In genomic region chr17:59565959-59566324, GRCh38 we compare ENCODE assay signal across 8 cellular contexts. TPM values are rescaled to one million over a fixed set of nuclear protein-coding genes. Genes with fewer than 3 reads are reported as not detected.
DNase-seq lines count a peak whose midpoint lies in the region; ATAC-seq and TF ChIP-seq lines count a peak whose summit lies in the region.

No MANE protein-coding gene starts in this region.

- H3K9me3 ChIP-seq in HCT116 (ENCODE audit: control insufficient read depth in 1 of 2, insufficient read depth in 1 of 2, low read depth in 1 of 2, low read length in 2 of 2), result peaks cover 0 to 7% of the 10 kb centered on the region in 2 experiments; a peak in 1 of 4 replicates

- H2AFZ ChIP-seq in HCT116 (ENCODE audit: low read depth, low read length, poor library complexity, severe bottlenecking), result peak overlapping the region; percentile 94

- RAD21 ChIA-PET in HCT116 (lab: Charles Lee; ENCODE audit: low non-redundant PET in 1 of 2, low total read pairs in 2 of 2, uncharacterized antibody in 2 of 2, unreplicated experiment in 2 of 2), result interaction anchor here in 1 of 2 experiments (1.3 kb wide), 1 partner anchor 53 kb away, joined by 3 read pairs; the partner anchor contains the start of gene CLTC

- TSS peak; percentile 68 for BruUV-seq in HCT116 (replicated peaks; lab: Mats Ljungman, UMichigan)

- H3K4me3 ChIP-seq in HCT116 (replicated peaks in 1 of 2; ENCODE audit: low read depth in 1 of 2, low read length in 2 of 2) (peak overlapping the region; percentile 97 to 100), astrocyte of the spinal cord (ENCODE audit: low read depth, low read length) (peak overlapping the region; percentile 64)

- H3K27ac ChIP-seq in HCT116 (ENCODE audit: low read depth, low read length), result peak overlapping the region; percentile 72

- H3K4me2 ChIP-seq in HCT116 (ENCODE audit: low read length), result peak overlapping the region; percentile 70

- H3K79me2 ChIP-seq in HCT116 (ENCODE audit: insufficient read depth, low read length), result peaks cover 25% of the 10 kb centered on the region

- DNase-seq in DMS79 (lab: John Stamatoyannopoulos, UW) (peak; percentile 32), HCT116 (ENCODE audit: low read depth, low spot score) (peak; percentile 81), NCI-H128 (lab: John Stamatoyannopoulos, UW; ENCODE audit: unreplicated experiment) (peak; percentile 34), T-helper 9 cell (peak; percentile 33), astrocyte of the spinal cord (ENCODE audit: low read depth, low spot score) (peak; percentile 81), iPS DF 19.7 (ENCODE audit: low read depth, low spot score) (peak; percentile 69), retina (peak; percentile 84), NCI-H187 (lab: John Stamatoyannopoulos, UW) (no peak)

- TF ChIP-seq CTCF in HCT116 (IDR thresholded peaks at IDR 0.05 in 2 of 3, conservative IDR thresholded peaks at IDR 0.05 in 1 of 3; ENCODE audit: borderline replicate concordance in 1 of 3, insufficient read depth in 1 of 3, low read depth in 2 of 3, low read length in 2 of 3) (no peak), astrocyte of the spinal cord (IDR thresholded peaks at IDR 0.05; ENCODE audit: low read depth, low read length) (no peak)

- POLR2A ChIA-PET in HCT116 (lab: Charles Lee), result no interaction called here

- no peak for TF ChIP-seq RAD21 in HCT116 (IDR thresholded peaks at IDR 0.05; ENCODE audit: low read depth)

- H4K20me1 ChIP-seq in HCT116 (ENCODE audit: insufficient read depth), result no peaks in the 10 kb centered on the region

- H3K4me1 ChIP-seq in HCT116 (ENCODE audit: control insufficient read depth in 1 of 2, insufficient read depth in 2 of 2, low read length in 2 of 2), result peaks cover 7 to 20% of the 10 kb centered on the region in 2 experiments

- no peaks in the 10 kb centered on the region for H3K9me2 ChIP-seq in HCT116 (ENCODE audit: insufficient read depth)

- in situ Hi-C loops in astrocyte of the spinal cord (cut with HindIII; ENCODE audit: low sequenced_read_pairs), result no loop called here

- CTCF ChIA-PET in HCT116 (lab: Charles Lee), result no interaction called here

- H3K27me3 ChIP-seq in HCT116 (ENCODE audit: insufficient read depth, low read length), result no peaks in the 10 kb centered on the region

- intact Hi-C loops in HCT116 (cut with micrococcal nuclease), result no loop called here

- peaks cover 4 to 5% of the 10 kb centered on the region in 2 experiments; a peak in 2 of 4 replicates for H3K36me3 ChIP-seq in HCT116 (ENCODE audit: control insufficient read depth in 1 of 2, insufficient read depth in 2 of 2, low read length in 2 of 2)

- H3K9ac ChIP-seq in HCT116 (ENCODE audit: low read length), result peak overlapping the region; percentile 77

- no peak for TF ChIP-seq POLR2A in HCT116 (IDR thresholded peaks at IDR 0.05; ENCODE audit: borderline replicate concordance, extremely low read depth, insufficient read depth, insufficient read length)

- ATAC-seq in HCT116, result peak; percentile 86

TF ChIP-seq in HCT116, 20 proteins besides CTCF, POLR2A, EP300 and RAD21:
- no peak for TF ChIP-seq SP1 (IDR thresholded peaks at IDR 0.05; ENCODE audit: low read depth)
- TF ChIP-seq ZNF274 (IDR thresholded peaks at IDR 0.05; ENCODE audit: low read depth, low read length), result no peak
- TF ChIP-seq SIN3A (IDR thresholded peaks at IDR 0.05; ENCODE audit: low read depth), result no peak
- no peak for TF ChIP-seq YY1 (IDR thresholded peaks at IDR 0.05; ENCODE audit: extremely low read depth, insufficient replicate concordance, low read depth, low read length)
- no peak for TF ChIP-seq POLR2AphosphoS5 (IDR thresholded peaks at IDR 0.05; ENCODE audit: low read depth, low read length)
- TF ChIP-seq JUND (IDR thresholded peaks at IDR 0.05), result no peak
- no peak for TF ChIP-seq EGR1 (IDR thresholded peaks at IDR 0.05; ENCODE audit: low read depth)
- TF ChIP-seq REST (IDR thresholded peaks at IDR 0.05; ENCODE audit: low read depth), result no peak
- TF ChIP-seq ZBTB33 (IDR thresholded peaks at IDR 0.05; ENCODE audit: extremely low read depth, insufficient replicate concordance, low read length), result no peak
- TF ChIP-seq FOSL1 (IDR thresholded peaks at IDR 0.05; ENCODE audit: low read depth), result no peak
- no peak for TF ChIP-seq CBX3 (IDR thresholded peaks at IDR 0.05; ENCODE audit: low read depth)
- TF ChIP-seq TCF7L2 (IDR thresholded peaks at IDR 0.05; ENCODE audit: borderline replicate concordance, extremely low read depth, insufficient read depth, insufficient read length), result no peak
- TF ChIP-seq EZH2phosphoT487 (IDR thresholded peaks at IDR 0.05; ENCODE audit: borderline replicate concordance), result no peak
- no peak for TF ChIP-seq ZFX (IDR thresholded peaks at IDR 0.05)

RNA-seq across cellular contexts. Expression of gene DHX40, which starts 0.5 kb away (rescaled TPM):
- total RNA-seq in HCT116 (2021; ENCODE audit: unreplicated experiment), result 58.7 TPM
- polyA plus RNA-seq in HCT116 (2012), result 28.1 and 38.5 TPM in 2 replicates

RNA-seq across cellular contexts. Expression of gene CLTC, which starts 53.8 kb away (rescaled TPM):
- total RNA-seq in HCT116 (2021; ENCODE audit: unreplicated experiment), result 351 TPM
- polyA plus RNA-seq in HCT116 (2012), result 165 TPM in 2 replicates

Comparison
In these comparisons a context has a peak if more than half of its experiments do, and no peak if none do; other contexts are left out.
1. DNase-seq: peak in DMS79 (single experiment), HCT116 (single experiment), NCI-H128 (single experiment), T-helper 9 cell (single experiment), astrocyte of the spinal cord (single experiment), iPS DF 19.7 (single experiment) and retina (single experiment); none in NCI-H187 (0 of 2).